ENCODE assay signal across 28 cellular contexts in the genomic region with DNA sequence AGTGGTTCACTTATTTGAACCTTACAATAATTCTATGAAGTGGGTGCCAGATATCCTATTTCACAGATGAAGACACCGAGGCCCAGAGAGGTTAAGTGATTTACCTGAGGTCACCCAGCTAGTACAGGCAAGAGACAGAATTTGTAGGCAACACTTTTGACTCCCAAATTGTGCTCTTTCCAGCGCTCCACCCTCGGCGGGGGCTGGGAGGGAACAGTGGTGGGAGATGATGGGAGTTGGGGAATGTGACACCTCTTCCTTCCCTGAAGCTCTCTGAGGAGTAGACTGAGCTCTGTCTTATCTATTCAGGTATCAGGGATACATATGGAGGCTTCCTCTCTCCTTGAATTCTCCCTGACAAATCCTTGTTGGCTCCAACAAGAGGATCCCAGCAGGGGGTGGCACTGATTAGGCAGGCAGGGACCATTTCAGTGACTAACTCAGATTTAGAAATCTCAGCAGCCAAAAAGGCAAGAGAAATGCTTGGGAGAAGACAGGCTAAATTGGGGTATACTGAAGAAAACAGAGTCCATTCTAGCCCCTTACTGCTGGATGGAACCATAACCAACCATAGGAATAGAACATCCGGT.
"Had no signal": no experiment of that assay in that cellular context is flagged by ENCODE, and none has a peak within 500 bp of the region (broad histone marks: within the 10 kb centered on the region; RNA-seq: fewer than 3 reads in every experiment).

No MANE protein-coding gene starts in this region.

- DNase-seq: effector memory CD4-positive, alpha-beta T cell; erythroblast; esophagus squamous epithelium; foreskin melanocyte; glutamatergic neuron; heart right ventricle; hippocampal formation; immature natural killer cell; islet precursor cell; kidney glomerular epithelial cell; left colon; left ventricle myocardium inferior; lower lobe of right lung; nucleus accumbens; sigmoid colon; stimulated activated naive B cell treated with anti-CD40 and anti-IgM and Interleukin-4, amounts not matched to agents 10 μg/mL and 1 μg/mL and 100 μg/mL, for 72 hours; upper lobe of left lung had no signal

- H3K36me3 Mint-ChIP-seq: immature natural killer cell; natural killer cell treated with Interleukin-12 subunit alpha and Interleukin-12 subunit beta and Interleukin-15 and Interleukin-18, amount 100 ng/mL, for 72 hours; stimulated activated naive B cell treated with anti-CD40 and anti-IgM and Interleukin-4, amounts not matched to agents 10 μg/mL and 1 μg/mL and 100 μg/mL, for 72 hours had no signal

- H3K4me1 Mint-ChIP-seq: immature natural killer cell; neural crest cell; stimulated activated naive B cell treated with anti-CD40 and anti-IgM and Interleukin-4, amounts not matched to agents 10 μg/mL and 1 μg/mL and 100 μg/mL, for 72 hours had no signal

- H3K27ac ChIP-seq: esophagus squamous epithelium, heart right ventricle, left ventricle myocardium inferior, lower lobe of right lung, prostate gland, right atrium auricular region, sigmoid colon, thoracic aorta, tibial nerve, upper lobe of left lung had no signal

- H3K4me1 ChIP-seq: lower lobe of right lung, prostate gland had no signal

- H3K9me3 Mint-ChIP-seq: dendritic cell treated with granulocyte-macrophage colony-stimulating factor and Interleukin-4, amounts not matched to agents 40 ng/mL and 50 ng/mL, for 4 days; immature natural killer cell; natural killer cell treated with Interleukin-12 subunit alpha and Interleukin-12 subunit beta and Interleukin-15 and Interleukin-18, amount 100 ng/mL, for 72 hours; neural crest cell; stimulated activated naive B cell treated with anti-CD40 and anti-IgM and Interleukin-4, amounts not matched to agents 10 μg/mL and 1 μg/mL and 100 μg/mL, for 72 hours; stimulated activated naive CD8-positive, alpha-beta T cell treated with anti-CD3 and anti-CD28 coated beads, Interleukin-15, Interleukin-2, amounts not matched to agents 100 ng/mL and 50 ng/mL, for 24 hours had no signal

- H3K27ac Mint-ChIP-seq: dendritic cell treated with granulocyte-macrophage colony-stimulating factor and Interleukin-4, amounts not matched to agents 40 ng/mL and 50 ng/mL, for 4 days; immature natural killer cell; natural killer cell treated with Interleukin-12 subunit alpha and Interleukin-12 subunit beta and Interleukin-15 and Interleukin-18, amount 100 ng/mL, for 72 hours; stimulated activated naive B cell treated with anti-CD40 and anti-IgM and Interleukin-4, amounts not matched to agents 10 μg/mL and 1 μg/mL and 100 μg/mL, for 72 hours; stimulated activated naive CD8-positive, alpha-beta T cell treated with anti-CD3 and anti-CD28 coated beads, Interleukin-15, Interleukin-2, amounts not matched to agents 100 ng/mL and 50 ng/mL, for 24 hours had no signal

- H3K27me3 ChIP-seq: esophagus squamous epithelium, heart right ventricle, right atrium auricular region, sigmoid colon, tibial nerve, upper lobe of left lung had no signal

- H3K27me3 Mint-ChIP-seq: dendritic cell treated with granulocyte-macrophage colony-stimulating factor and Interleukin-4, amounts not matched to agents 40 ng/mL and 50 ng/mL, for 4 days; stimulated activated naive CD8-positive, alpha-beta T cell treated with anti-CD3 and anti-CD28 coated beads, Interleukin-15, Interleukin-2, amounts not matched to agents 100 ng/mL and 50 ng/mL, for 24 hours had no signal

- H3K4me3 ChIP-seq: esophagus squamous epithelium, heart right ventricle, left ventricle myocardium inferior, lower lobe of right lung, prostate gland, right atrium auricular region, sigmoid colon, thoracic aorta, tibial nerve, upper lobe of left lung had no signal

- H3K9me3 ChIP-seq: esophagus squamous epithelium, heart right ventricle, left ventricle myocardium inferior, lower lobe of right lung, prostate gland, right atrium auricular region, sigmoid colon, thoracic aorta, tibial nerve, upper lobe of left lung had no signal

- H3K36me3 ChIP-seq: esophagus squamous epithelium, heart right ventricle, left ventricle myocardium inferior, lower lobe of right lung, prostate gland, thoracic aorta, upper lobe of left lung had no signal

- FAIRE-seq: colon, endometrium, urothelium cell line had no signal

- H3K4me3 Mint-ChIP-seq: dendritic cell treated with granulocyte-macrophage colony-stimulating factor and Interleukin-4, amounts not matched to agents 40 ng/mL and 50 ng/mL, for 4 days; immature natural killer cell; natural killer cell treated with Interleukin-12 subunit alpha and Interleukin-12 subunit beta and Interleukin-15 and Interleukin-18, amount 100 ng/mL, for 72 hours; neural crest cell; stimulated activated naive B cell treated with anti-CD40 and anti-IgM and Interleukin-4, amounts not matched to agents 10 μg/mL and 1 μg/mL and 100 μg/mL, for 72 hours; stimulated activated naive CD8-positive, alpha-beta T cell treated with anti-CD3 and anti-CD28 coated beads, Interleukin-15, Interleukin-2, amounts not matched to agents 100 ng/mL and 50 ng/mL, for 24 hours had no signal

- ATAC-seq: heart right ventricle; left colon; lower lobe of right lung; natural killer cell treated with Interleukin-12 subunit alpha and Interleukin-12 subunit beta and Interleukin-15 and Interleukin-18, amount 100 ng/mL, for 72 hours; stimulated activated naive B cell treated with anti-CD40 and anti-IgM and Interleukin-4, amounts not matched to agents 10 μg/mL and 1 μg/mL and 100 μg/mL, for 72 hours had no signal
